ENCODE assay signal across 19 cellular contexts in the genomic region with DNA sequence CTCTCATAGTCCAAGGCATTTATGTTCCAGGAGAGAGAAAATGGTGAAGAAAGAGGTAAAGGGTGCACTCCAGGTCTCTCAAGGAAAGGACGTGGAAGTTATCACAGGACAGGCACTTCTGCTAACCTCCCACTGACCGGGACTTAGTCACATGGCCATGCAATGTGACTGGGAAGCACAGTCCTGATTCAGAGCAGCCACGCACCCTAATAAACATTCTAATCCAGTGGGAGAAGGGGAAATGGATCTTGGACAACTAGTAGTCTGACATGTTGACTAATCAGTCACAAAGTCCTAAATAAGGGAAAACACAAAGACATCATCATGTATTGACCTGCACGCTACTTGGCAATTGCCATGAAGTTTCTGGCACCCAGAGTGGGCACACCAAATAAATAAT.
"Had no signal": no experiment of that assay in that cellular context is flagged by ENCODE, and none has a peak within 500 bp of the region (broad histone marks: within the 10 kb centered on the region; RNA-seq: fewer than 3 reads in every experiment).

No MANE protein-coding gene starts in this region.

- H3K27ac Mint-ChIP-seq: naive thymus-derived CD4-positive, alpha-beta T cell; type B pancreatic cell had no signal

- H3K27ac ChIP-seq: dorsolateral prefrontal cortex, gastroesophageal sphincter, neutrophil, sigmoid colon, skin epidermis, stomach had no signal

- H3K27me3 ChIP-seq: dorsolateral prefrontal cortex, gastroesophageal sphincter, sigmoid colon, stomach had no signal

- H3K36me3 ChIP-seq: gastroesophageal sphincter, neutrophil, sigmoid colon, stomach had no signal

- DNase-seq: cortex of kidney; dorsolateral prefrontal cortex; effector memory CD4-positive, alpha-beta T cell; kidney; left cardiac atrium; left ventricle myocardium superior; naive thymus-derived CD4-positive, alpha-beta T cell; posterior cingulate gyrus; sigmoid colon; stimulated activated CD4-positive, alpha-beta T cell treated with anti-CD3 and anti-CD28 coated beads, Interleukin-2, amount 100 ng/mL, for 24 hours; stimulated activated CD4-positive, alpha-beta T cell treated with anti-CD3 and anti-CD28 coated beads, Interleukin-4, amount 100 ng/mL, for 4 hours; stimulated activated naive CD4-positive, alpha-beta T cell; stomach had no signal

- H3K4me3 ChIP-seq: dorsolateral prefrontal cortex, gastroesophageal sphincter, sigmoid colon, skin epidermis, stomach had no signal

- H3K36me3 Mint-ChIP-seq: naive thymus-derived CD4-positive, alpha-beta T cell; type B pancreatic cell had no signal

- H3K9me3 ChIP-seq: gastroesophageal sphincter, neutrophil, sigmoid colon, stomach had no signal

- ATAC-seq: esophagus mucosa; gastroesophageal sphincter; left cardiac atrium; left ventricle myocardium superior; naive thymus-derived CD4-positive, alpha-beta T cell had no signal

- H3K4me1 Mint-ChIP-seq: central memory CD8-positive, alpha-beta T cell had no signal

- H3K4me3 Mint-ChIP-seq: central memory CD8-positive, alpha-beta T cell; naive thymus-derived CD4-positive, alpha-beta T cell; type B pancreatic cell had no signal

- H3K9me3 Mint-ChIP-seq: central memory CD8-positive, alpha-beta T cell had no signal
